2 cellular contexts compared by ENCODE assay signal in the genomic region with DNA sequence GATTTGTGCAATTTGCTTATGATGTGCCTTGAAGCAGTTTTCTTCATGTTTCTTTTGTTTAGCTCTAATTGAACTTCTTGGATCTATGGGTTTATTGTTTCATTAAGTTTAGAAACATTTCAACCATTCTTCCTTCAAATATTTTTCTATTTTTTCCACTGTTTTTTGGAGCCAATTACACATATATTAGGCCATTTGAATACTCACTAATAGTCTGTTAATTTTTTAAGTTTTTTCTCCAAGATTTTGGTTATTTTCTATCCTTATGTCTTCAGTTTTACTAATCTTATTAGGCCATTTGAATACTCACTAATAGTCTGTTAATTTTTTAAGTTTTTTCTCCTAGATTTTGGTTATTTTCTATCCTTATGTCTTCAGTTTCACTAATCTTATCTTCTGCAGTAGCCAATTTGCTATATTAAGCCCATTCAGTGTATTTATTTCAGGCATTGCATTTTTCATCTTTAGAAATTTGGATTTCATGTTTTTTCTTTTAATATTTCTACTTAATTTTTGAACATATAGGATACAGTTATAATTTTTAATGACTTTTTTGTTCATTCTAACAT.
TF ChIP-seq lines count a peak whose summit lies in the region.

No MANE protein-coding gene starts in this region.

TF ChIP-seq in SK-N-SH, 30 proteins besides CTCF, POLR2A, EP300 and RAD21:
- TF ChIP-seq, protein P1, sequence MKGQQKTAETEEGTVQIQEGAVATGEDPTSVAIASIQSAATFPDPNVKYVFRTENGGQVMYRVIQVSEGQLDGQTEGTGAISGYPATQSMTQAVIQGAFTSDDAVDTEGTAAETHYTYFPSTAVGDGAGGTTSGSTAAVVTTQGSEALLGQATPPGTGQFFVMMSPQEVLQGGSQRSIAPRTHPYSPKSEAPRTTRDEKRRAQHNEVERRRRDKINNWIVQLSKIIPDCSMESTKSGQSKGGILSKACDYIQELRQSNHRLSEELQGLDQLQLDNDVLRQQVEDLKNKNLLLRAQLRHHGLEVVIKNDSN (IDR thresholded peaks at IDR 0.05; ENCODE audit: borderline replicate concordance, low read depth), result no peak
- no peak for TF ChIP-seq RXRA (IDR thresholded peaks at IDR 0.05; ENCODE audit: borderline replicate concordance, low read depth)
- no peak for TF ChIP-seq SIN3A (IDR thresholded peaks at IDR 0.05; ENCODE audit: borderline replicate concordance, low read depth, low read length)
- no peak for TF ChIP-seq MXI1 (IDR thresholded peaks at IDR 0.05; ENCODE audit: low read depth, low read length)
- TF ChIP-seq, protein P2, sequence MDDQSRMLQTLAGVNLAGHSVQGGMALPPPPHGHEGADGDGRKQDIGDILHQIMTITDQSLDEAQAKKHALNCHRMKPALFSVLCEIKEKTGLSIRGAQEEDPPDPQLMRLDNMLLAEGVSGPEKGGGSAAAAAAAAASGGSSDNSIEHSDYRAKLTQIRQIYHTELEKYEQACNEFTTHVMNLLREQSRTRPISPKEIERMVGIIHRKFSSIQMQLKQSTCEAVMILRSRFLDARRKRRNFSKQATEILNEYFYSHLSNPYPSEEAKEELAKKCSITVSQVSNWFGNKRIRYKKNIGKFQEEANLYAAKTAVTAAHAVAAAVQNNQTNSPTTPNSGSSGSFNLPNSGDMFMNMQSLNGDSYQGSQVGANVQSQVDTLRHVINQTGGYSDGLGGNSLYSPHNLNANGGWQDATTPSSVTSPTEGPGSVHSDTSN (IDR thresholded peaks at IDR 0.05), result no peak
- no peak for TF ChIP-seq TEAD4 (IDR thresholded peaks at IDR 0.05; ENCODE audit: borderline replicate concordance, insufficient read depth)
- TF ChIP-seq, protein P3, sequence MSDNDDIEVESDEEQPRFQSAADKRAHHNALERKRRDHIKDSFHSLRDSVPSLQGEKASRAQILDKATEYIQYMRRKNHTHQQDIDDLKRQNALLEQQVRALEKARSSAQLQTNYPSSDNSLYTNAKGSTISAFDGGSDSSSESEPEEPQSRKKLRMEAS (IDR thresholded peaks at IDR 0.05; ENCODE audit: low read depth), result no peak
- TF ChIP-seq MEF2A (IDR thresholded peaks at IDR 0.05; ENCODE audit: borderline replicate concordance, low read depth), result no peak
- TF ChIP-seq RFX5 (IDR thresholded peaks at IDR 0.05; ENCODE audit: low read length), result no peak
- TF ChIP-seq FOXM1 (IDR thresholded peaks at IDR 0.05; ENCODE audit: low read depth), result no peak
- no peak for TF ChIP-seq JUND (IDR thresholded peaks at IDR 0.05)
- TF ChIP-seq POLR2AphosphoS5 (IDR thresholded peaks at IDR 0.05; ENCODE audit: low read depth, low read length), result no peak
- no peak for TF ChIP-seq GABPA (IDR thresholded peaks at IDR 0.05; ENCODE audit: low read depth)
- TF ChIP-seq YY1 (IDR thresholded peaks at IDR 0.05; ENCODE audit: low read depth), result no peak
- TF ChIP-seq NRF1 (IDR thresholded peaks at IDR 0.05; ENCODE audit: low read depth, low read length), result no peak
- no peak for TF ChIP-seq GATA2 (CRISPR knock-in tag; IDR thresholded peaks at IDR 0.05)
- TF ChIP-seq, protein P4, sequence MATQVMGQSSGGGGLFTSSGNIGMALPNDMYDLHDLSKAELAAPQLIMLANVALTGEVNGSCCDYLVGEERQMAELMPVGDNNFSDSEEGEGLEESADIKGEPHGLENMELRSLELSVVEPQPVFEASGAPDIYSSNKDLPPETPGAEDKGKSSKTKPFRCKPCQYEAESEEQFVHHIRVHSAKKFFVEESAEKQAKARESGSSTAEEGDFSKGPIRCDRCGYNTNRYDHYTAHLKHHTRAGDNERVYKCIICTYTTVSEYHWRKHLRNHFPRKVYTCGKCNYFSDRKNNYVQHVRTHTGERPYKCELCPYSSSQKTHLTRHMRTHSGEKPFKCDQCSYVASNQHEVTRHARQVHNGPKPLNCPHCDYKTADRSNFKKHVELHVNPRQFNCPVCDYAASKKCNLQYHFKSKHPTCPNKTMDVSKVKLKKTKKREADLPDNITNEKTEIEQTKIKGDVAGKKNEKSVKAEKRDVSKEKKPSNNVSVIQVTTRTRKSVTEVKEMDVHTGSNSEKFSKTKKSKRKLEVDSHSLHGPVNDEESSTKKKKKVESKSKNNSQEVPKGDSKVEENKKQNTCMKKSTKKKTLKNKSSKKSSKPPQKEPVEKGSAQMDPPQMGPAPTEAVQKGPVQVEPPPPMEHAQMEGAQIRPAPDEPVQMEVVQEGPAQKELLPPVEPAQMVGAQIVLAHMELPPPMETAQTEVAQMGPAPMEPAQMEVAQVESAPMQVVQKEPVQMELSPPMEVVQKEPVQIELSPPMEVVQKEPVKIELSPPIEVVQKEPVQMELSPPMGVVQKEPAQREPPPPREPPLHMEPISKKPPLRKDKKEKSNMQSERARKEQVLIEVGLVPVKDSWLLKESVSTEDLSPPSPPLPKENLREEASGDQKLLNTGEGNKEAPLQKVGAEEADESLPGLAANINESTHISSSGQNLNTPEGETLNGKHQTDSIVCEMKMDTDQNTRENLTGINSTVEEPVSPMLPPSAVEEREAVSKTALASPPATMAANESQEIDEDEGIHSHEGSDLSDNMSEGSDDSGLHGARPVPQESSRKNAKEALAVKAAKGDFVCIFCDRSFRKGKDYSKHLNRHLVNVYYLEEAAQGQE (IDR thresholded peaks at IDR 0.05; ENCODE audit: low read depth, low read length), result no peak
- no peak for TF ChIP-seq TAF1 (IDR thresholded peaks at IDR 0.05; ENCODE audit: borderline replicate concordance, low read depth, low read length)

TF ChIP-seq in K562, 482 proteins besides CTCF, POLR2A, EP300 and RAD21 (continued from another document):
- TF ChIP-seq, protein P5, sequence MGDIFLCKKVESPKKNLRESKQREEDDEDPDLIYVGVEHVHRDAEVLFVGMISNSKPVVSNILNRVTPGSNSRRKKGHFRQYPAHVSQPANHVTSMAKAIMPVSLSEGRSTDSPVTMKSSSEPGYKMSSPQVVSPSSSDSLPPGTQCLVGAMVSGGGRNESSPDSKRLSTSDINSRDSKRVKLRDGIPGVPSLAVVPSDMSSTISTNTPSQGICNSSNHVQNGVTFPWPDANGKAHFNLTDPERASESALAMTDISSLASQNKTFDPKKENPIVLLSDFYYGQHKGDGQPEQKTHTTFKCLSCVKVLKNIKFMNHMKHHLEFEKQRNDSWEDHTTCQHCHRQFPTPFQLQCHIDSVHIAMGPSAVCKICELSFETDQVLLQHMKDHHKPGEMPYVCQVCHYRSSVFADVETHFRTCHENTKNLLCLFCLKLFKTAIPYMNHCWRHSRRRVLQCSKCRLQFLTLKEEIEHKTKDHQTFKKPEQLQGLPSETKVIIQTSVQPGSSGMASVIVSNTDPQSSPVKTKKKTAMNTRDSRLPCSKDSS (IDR thresholded peaks at IDR 0.05; ENCODE audit: low read depth, partially characterized antibody), result peak; percentile 49
- TF ChIP-seq SIX5 (IDR thresholded peaks at IDR 0.05; ENCODE audit: borderline replicate concordance in 1 of 2, insufficient read depth in 1 of 2, low read depth in 1 of 2, low read length in 2 of 2), result no peak
